Comparison of ENCODE assay signal across 16 cellular contexts in the genomic region with DNA sequence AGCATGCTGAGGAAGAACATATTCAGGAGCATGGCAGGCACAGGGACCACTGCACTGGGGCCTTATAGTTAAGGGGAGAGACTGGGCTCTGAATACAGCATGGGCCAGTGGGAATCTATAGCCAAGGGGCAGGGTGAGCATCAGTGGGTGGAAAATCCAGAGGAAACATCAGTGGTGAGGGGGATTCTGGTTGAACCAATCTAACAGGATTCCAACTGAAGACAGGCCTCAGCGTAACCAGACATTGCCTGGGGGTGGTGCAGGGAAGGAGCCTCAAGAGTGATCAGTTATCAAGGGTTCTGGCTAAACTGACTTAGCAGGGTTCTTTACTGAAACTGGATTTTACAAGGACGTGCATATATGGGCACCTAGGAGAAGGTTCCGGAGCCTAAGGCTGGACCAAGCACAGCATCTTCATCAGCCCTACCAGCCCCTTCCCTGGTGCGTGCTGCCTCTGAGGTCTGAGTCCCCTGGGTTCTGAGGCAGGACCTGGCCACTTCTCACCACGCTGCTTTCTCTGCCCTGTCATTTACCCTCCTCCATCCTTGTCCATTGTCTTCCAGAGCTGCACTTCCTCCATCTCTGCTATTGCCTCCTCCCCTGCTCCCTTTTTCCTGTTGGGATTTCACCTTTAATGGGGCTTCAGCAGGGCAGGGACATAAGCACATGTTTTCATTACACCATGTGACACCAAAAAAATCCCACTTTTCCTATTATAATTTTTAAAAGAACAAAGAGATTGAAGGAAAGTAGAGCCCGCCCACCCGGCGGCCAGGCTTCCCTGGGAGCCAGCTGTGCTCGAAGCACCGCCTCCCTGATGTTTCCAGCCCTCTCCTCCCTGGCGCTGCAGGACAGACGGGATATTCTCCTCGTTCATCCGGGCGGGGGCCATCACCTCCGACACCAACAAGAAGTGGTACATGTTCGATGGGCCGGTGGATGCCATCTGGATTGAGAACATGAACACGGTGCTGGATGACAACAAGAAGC. TPM values are rescaled to one million over a fixed set of nuclear protein-coding genes. Genes with fewer than 3 reads are reported as not detected.
A peak's percentile ranks its signal among the peaks of the same experiment; 100 is the strongest.
DNase-seq lines count a peak whose midpoint lies in the region; ATAC-seq lines count a peak whose summit lies in the region.
"Had no signal": no experiment of that assay in that cellular context is flagged by ENCODE, and none has a peak within 500 bp of the region (broad histone marks: within the 10 kb centered on the region; RNA-seq: fewer than 3 reads in every experiment).

No MANE protein-coding gene starts in this region.

- DNase-seq in NCI-H510A treated with DMSO at 0.1 percent for 48 hours (lab: John Stamatoyannopoulos, UW) (peak; percentile 28), dermis microvascular lymphatic vessel endothelial cell (ENCODE audit: low read depth in 2 of 2) (peak; percentile 53 to 58), islet precursor cell (peak; percentile 83), putamen (ENCODE audit: low spot score) (peak; percentile 59), dedifferentiated amniotic fluid mesenchymal stem cell (ENCODE audit: extremely low spot score) (no peak), left lobe of liver (ENCODE audit: low spot score) (no peak)
- DNase-seq: activated CD4-positive, alpha-beta T cell treated with anti-CD3 and anti-CD28 coated beads, Interleukin-2, amount 50 U/mL, for 4 hours; activated naive CD4-positive, alpha-beta T cell treated with anti-CD3 and anti-CD28 coated beads, Interleukin-2, amount 50 U/mL, for 16 hours; left lung; NCI-H1048; NCI-H2081; NCI-H748 treated with DMSO at 0.1 percent for 48 hours; ovary; SIG-M5; stimulated activated CD4-positive, alpha-beta T cell treated with anti-CD3 and anti-CD28 coated beads, Interleukin-4, amount 100 ng/mL, for 1 hour had no signal

- ATAC-seq in GM18517 (IDR thresholded peaks at IDR 0.05; ENCODE audit: unreplicated experiment), result no peak
- ATAC-seq in left lobe of liver, result no peak
- ATAC-seq: left lung had no signal

RNA-seq across cellular contexts. Expression of a gene that starts 41.6 kb away (rescaled TPM):
- total RNA-seq in dermis microvascular lymphatic vessel endothelial cell (76.9 and 96.7 TPM in 2 replicates), left lobe of liver (46.9 TPM)

RNA-seq across cellular contexts. Expression of a gene that starts 42.3 kb away (rescaled TPM):
- total RNA-seq in dermis microvascular lymphatic vessel endothelial cell (3.0 TPM in 2 replicates), left lobe of liver (6.9 TPM)

RNA-seq across cellular contexts. Expression of a gene that starts 52.1 kb away (rescaled TPM):
- total RNA-seq in dermis microvascular lymphatic vessel endothelial cell, result 1.0 and 2.8 TPM in 2 replicates
- 9.6 TPM for total RNA-seq in left lobe of liver

Comparison
In these comparisons a context has a peak if more than half of its experiments do, and no peak if none do; other contexts are left out.
1. DNase-seq: peak in NCI-H510A treated with DMSO at 0.1 percent for 48 hours (single experiment), dermis microvascular lymphatic vessel endothelial cell (2 of 2), islet precursor cell (single experiment) and putamen (single experiment); none in dedifferentiated amniotic fluid mesenchymal stem cell (single experiment) and left lobe of liver (single experiment).